ENCODE assay signal across 15 cellular contexts in genomic region chr9:134982311-134982710, GRCh38.
"Had no signal": no experiment of that assay in that cellular context is flagged by ENCODE, and none has a peak within 500 bp of the region (broad histone marks: within the 10 kb centered on the region; RNA-seq: fewer than 3 reads in every experiment).

No MANE protein-coding gene starts in this region.

- H3K4me1 ChIP-seq: esophagus muscularis mucosa, gastrocnemius medialis, lower lobe of right lung, tibial artery, upper lobe of left lung, vagina had no signal

- H3K36me3 ChIP-seq: esophagus muscularis mucosa, gastrocnemius medialis, heart right ventricle, lower lobe of right lung, tibial artery, upper lobe of left lung, vagina had no signal

- H3K27me3 ChIP-seq: gastrocnemius medialis, upper lobe of left lung, vagina had no signal

- DNase-seq: effector memory CD8-positive, alpha-beta T cell; gastrocnemius medialis; hypothalamus; midbrain; small intestine; stimulated activated CD4-positive, alpha-beta T cell treated with anti-CD3 and anti-CD28 coated beads, Interleukin-4, amount 100 ng/mL, for 1 hour; stimulated activated naive CD8-positive, alpha-beta T cell treated with anti-CD3 and anti-CD28 coated beads, Interleukin-15, Interleukin-2, amounts not matched to agents 100 U/mL and 50 U/mL, for 24 hours had no signal

- H3K9me3 ChIP-seq: gastrocnemius medialis, vagina had no signal

- H3K4me3 ChIP-seq: esophagus muscularis mucosa, gastrocnemius medialis, heart right ventricle, lower lobe of right lung, tibial artery, upper lobe of left lung, vagina had no signal

- ATAC-seq: effector memory CD8-positive, alpha-beta T cell; gastrocnemius medialis; stimulated activated effector memory CD8-positive, alpha-beta T cell treated with anti-CD3 and anti-CD28 coated beads, Interleukin-12 subunit alpha, Interleukin-12 subunit beta, amount 100 ng/mL, for 72 hours; stimulated activated naive CD8-positive, alpha-beta T cell treated with anti-CD3 and anti-CD28 coated beads, Interleukin-15, Interleukin-2, amounts not matched to agents 100 U/mL and 50 U/mL, for 24 hours had no signal

- H3K27ac ChIP-seq: epithelial cell of prostate, esophagus muscularis mucosa, gastrocnemius medialis, heart right ventricle, lower lobe of right lung, tibial artery, upper lobe of left lung, vagina had no signal
